In the genomic region with DNA sequence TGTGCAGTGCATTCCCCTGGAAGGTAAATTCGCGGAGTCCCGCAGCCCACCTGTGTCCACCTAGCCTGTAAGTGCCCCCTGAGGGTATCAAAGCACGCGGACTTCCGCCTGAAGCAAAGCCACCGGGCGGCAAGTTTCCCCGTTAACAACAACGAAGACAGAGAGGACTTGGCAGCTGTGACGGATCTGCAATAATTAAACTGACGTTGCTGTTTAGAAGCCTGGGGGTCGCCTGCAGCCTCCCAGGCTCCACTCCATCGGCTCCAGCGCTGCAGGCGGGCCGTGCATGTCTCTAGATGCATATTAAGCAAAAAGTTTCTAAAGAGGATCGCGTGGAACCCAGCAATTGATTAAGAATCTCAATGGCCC, we compare ENCODE assay signal across 8 cellular contexts. TPM values are rescaled to one million over a fixed set of nuclear protein-coding genes. Genes with fewer than 3 reads are reported as not detected.
DNase-seq lines count a peak whose midpoint lies in the region; ATAC-seq and TF ChIP-seq lines count a peak whose summit lies in the region.

No MANE protein-coding gene starts in this region.

- H3K27ac Mint-ChIP-seq in CD4-positive, CD25-positive, alpha-beta regulatory T cell: peak overlapping the region; percentile 91 to 97 (median 96)

- H3K4me3 ChIP-seq in CD4-positive, CD25-positive, alpha-beta regulatory T cell (ENCODE audit: low read depth, low read length): peak overlapping the region; percentile 85
- H3K4me3 ChIP-seq in WI38 (ENCODE audit: low read depth, low read length) (peak overlapping the region; percentile 64), fibroblast of lung (replicated peaks in 1 of 4; ENCODE audit: control extremely low read depth in 1 of 4, insufficient read depth in 1 of 4, low read depth in 3 of 4, low read length in 4 of 4) (peak overlapping the region; percentile 34 to 87 (median 48)), osteoblast (ENCODE audit: insufficient read depth, low read length) (peak overlapping the region; percentile 74)

- H3K79me2 ChIP-seq in fibroblast of lung (ENCODE audit: control insufficient read depth, insufficient read depth, low read length) (no peaks in the 10 kb centered on the region), osteoblast (ENCODE audit: insufficient read depth, low read length) (no peaks in the 10 kb centered on the region)

- H2AFZ ChIP-seq in fibroblast of lung (ENCODE audit: low read length) (peak overlapping the region; percentile 83), osteoblast (ENCODE audit: low read length) (peak overlapping the region; percentile 92)

- H3K4me2 ChIP-seq in fibroblast of lung (ENCODE audit: extremely low read depth, insufficient read depth, low read length): peak overlapping the region; percentile 92
- H3K4me2 ChIP-seq in osteoblast (ENCODE audit: insufficient read depth, low read length): peak overlapping the region; percentile 82

- H3K4me1 Mint-ChIP-seq in CD4-positive, CD25-positive, alpha-beta regulatory T cell: peaks cover 14 to 32% (median 24%) of the 10 kb centered on the region in 4 donors

- peak in 2 of 3 donors; percentile 10 to 58 for DNase-seq in CD4-positive, CD25-positive, alpha-beta regulatory T cell
- DNase-seq in fibroblast of lung (ENCODE audit: low read depth in 2 of 2) (no peak), osteoblast (ENCODE audit: insufficient read length, low spot score, missing footprints) (no peak), erythroblast (lab: John Stamatoyannopoulos, UW) (no peak), OCI-M1 (lab: John Stamatoyannopoulos, UW) (no peak)

- peaks cover 17% of the 10 kb centered on the region for H3K36me3 ChIP-seq in CD4-positive, CD25-positive, alpha-beta regulatory T cell (ENCODE audit: control insufficient read depth, insufficient read depth, low read length)
- H3K36me3 ChIP-seq in fibroblast of lung (ENCODE audit: control insufficient read depth, insufficient read depth, low read length) (no peaks in the 10 kb centered on the region), osteoblast (ENCODE audit: insufficient read depth, low read length) (no peaks in the 10 kb centered on the region)

- H3K27ac ChIP-seq in CD4-positive, CD25-positive, alpha-beta regulatory T cell (ENCODE audit: insufficient read depth, low read length, poor library complexity, severe bottlenecking): peak overlapping the region; percentile 74
- H3K27ac ChIP-seq in fibroblast of lung (ENCODE audit: insufficient read depth, low read length) (no peak overlapping the region), osteoblast (ENCODE audit: low read depth, low read length) (no peak overlapping the region)

- H4K20me1 ChIP-seq in fibroblast of lung (ENCODE audit: control insufficient read depth, extremely low read depth, insufficient read depth, low read length) (no peaks in the 10 kb centered on the region), osteoblast (ENCODE audit: insufficient read depth, low read length) (no peaks in the 10 kb centered on the region)

- H3K9me3 ChIP-seq in CD4-positive, CD25-positive, alpha-beta regulatory T cell (ENCODE audit: control insufficient read depth in 2 of 2, low read length in 2 of 2): no peaks in the 10 kb centered on the region
- H3K9me3 ChIP-seq in fibroblast of lung (ENCODE audit: control insufficient read depth, insufficient read depth, low read depth, low read length) (no peaks in the 10 kb centered on the region), osteoblast (ENCODE audit: low read depth, low read length) (no peaks in the 10 kb centered on the region)

- no peak for TF ChIP-seq CTCF in WI38 (IDR thresholded peaks at IDR 0.05; ENCODE audit: low read depth, low read length)
- no peak for TF ChIP-seq CTCF in fibroblast of lung (conservative IDR thresholded peaks at IDR 0.05 in 1 of 2, IDR thresholded peaks at IDR 0.05 in 1 of 2; ENCODE audit: low read depth in 1 of 2, low read length in 2 of 2)
- TF ChIP-seq CTCF in osteoblast (IDR thresholded peaks at IDR 0.05; ENCODE audit: extremely low read depth, low read depth, low read length): no peak

- no peaks in the 10 kb centered on the region for H3K27me3 ChIP-seq in CD4-positive, CD25-positive, alpha-beta regulatory T cell (ENCODE audit: control insufficient read depth, insufficient read depth, low read length)
- H3K27me3 ChIP-seq in fibroblast of lung (ENCODE audit: control insufficient read depth, insufficient read depth, low read length): no peaks in the 10 kb centered on the region
- no peaks in the 10 kb centered on the region for H3K27me3 ChIP-seq in osteoblast (ENCODE audit: insufficient read depth, low read length)

- H3K4me1 ChIP-seq in CD4-positive, CD25-positive, alpha-beta regulatory T cell (ENCODE audit: control insufficient read depth, insufficient read depth, low read length, poor library complexity, severe bottlenecking): peaks cover 24% of the 10 kb centered on the region
- H3K4me1 ChIP-seq in fibroblast of lung (ENCODE audit: control insufficient read depth, extremely low read depth, insufficient read depth, low read length): peaks cover 5% of the 10 kb centered on the region
- H3K4me1 ChIP-seq in osteoblast (ENCODE audit: insufficient read depth, low read length): peaks cover 7% of the 10 kb centered on the region

- no peak for TF ChIP-seq POLR2A in erythroblast (IDR thresholded peaks at IDR 0.05; ENCODE audit: low read length)

- no peaks in the 10 kb centered on the region for H3K9me3 Mint-ChIP-seq in CD4-positive, CD25-positive, alpha-beta regulatory T cell

- H3K36me3 Mint-ChIP-seq in CD4-positive, CD25-positive, alpha-beta regulatory T cell: peaks cover 13% of the 10 kb centered on the region

- H3K4me3 Mint-ChIP-seq in CD4-positive, CD25-positive, alpha-beta regulatory T cell: peak overlapping the region; percentile 95 to 98 (median 96)

- H3K27me3 Mint-ChIP-seq in CD4-positive, CD25-positive, alpha-beta regulatory T cell: peaks cover 8% of the 10 kb centered on the region

- ATAC-seq in CD4-positive, CD25-positive, alpha-beta regulatory T cell (ENCODE audit: low read depth in 2 of 2): no peak
- ATAC-seq in GM18907 (IDR thresholded peaks at IDR 0.05; ENCODE audit: unreplicated experiment) (peak; percentile 31), HG03139 (IDR thresholded peaks at IDR 0.05; ENCODE audit: unreplicated experiment) (peak; percentile 21)

- H3K9ac ChIP-seq in fibroblast of lung (ENCODE audit: insufficient read depth, low read length): no peak overlapping the region

RNA-seq across cellular contexts. Expression of gene KANK1, which starts 34.8 kb away (rescaled TPM):
- total RNA-seq in CD4-positive, CD25-positive, alpha-beta regulatory T cell: 14.8 TPM
- 1 to 10 TPM; 3.2 to 7.8 (median 4.7) TPM for polyA plus RNA-seq in CD4-positive, CD25-positive, alpha-beta regulatory T cell
- total RNA-seq in fibroblast of lung (12.6 and 37.8 TPM in 2 replicates), osteoblast (25.0 and 28.6 TPM in 2 replicates)
- 16.3 and 17.5 TPM in 2 replicates for polyA plus RNA-seq in fibroblast of lung
- polyA plus RNA-seq in fibroblast of lung (2012): 11.5 and 12.3 TPM in 2 replicates
- polyA minus RNA-seq in fibroblast of lung (ENCODE audit: low replicate concordance): 22.0 and 22.1 TPM in 2 replicates

Comparison
In these comparisons a context has a peak if more than half of its experiments do, and no peak if none do; other contexts are left out.
1. ATAC-seq: peak in GM18907 (single experiment) and HG03139 (single experiment); none in CD4-positive, CD25-positive, alpha-beta regulatory T cell (0 of 2).
2. DNase-seq: peak in CD4-positive, CD25-positive, alpha-beta regulatory T cell (2 of 3); none in fibroblast of lung (0 of 2), osteoblast (single experiment), erythroblast (0 of 2) and OCI-M1 (single experiment).
3. Peak in every context shown above with its lines, with median percentiles within 50 percentile points of each other: H3K4me3 ChIP-seq.